In the genomic region with DNA sequence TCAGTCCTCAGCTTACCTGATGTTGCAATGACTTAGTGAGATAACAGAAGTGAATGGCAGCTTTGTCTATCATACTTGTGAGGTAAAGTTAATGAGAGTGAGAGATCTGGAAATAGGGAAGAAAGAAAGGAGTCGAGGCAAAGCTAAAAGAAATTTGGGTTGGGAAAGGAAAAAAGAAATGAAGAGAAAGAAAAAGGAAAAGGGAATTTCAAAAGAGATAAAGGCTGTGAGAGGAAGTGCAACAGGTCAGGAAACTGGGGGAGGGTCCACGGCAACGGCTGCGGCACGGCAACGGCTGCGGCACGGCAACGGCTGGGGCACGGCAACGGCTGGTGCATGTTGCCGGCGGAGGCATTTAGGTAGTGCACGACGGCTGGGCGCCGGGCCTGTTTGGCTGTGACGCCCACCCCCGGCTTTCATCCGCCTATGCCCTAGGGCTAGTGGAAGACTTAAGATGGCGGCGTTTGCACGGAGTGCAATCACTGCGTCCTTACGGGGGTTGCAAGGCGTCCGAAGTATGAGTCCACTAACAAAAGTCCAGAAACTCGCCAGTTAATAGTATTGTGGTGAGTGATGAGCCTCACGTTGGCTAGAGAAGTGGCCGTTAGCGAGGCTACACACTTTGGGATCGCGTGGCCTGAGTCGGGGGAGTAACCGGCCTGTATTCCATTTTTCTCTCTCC, we compare ENCODE assay signal across 1 cellular context.
TF ChIP-seq lines count a peak whose summit lies in the region.

No MANE protein-coding gene starts in this region.

TF ChIP-seq in H1, 55 proteins besides CTCF, POLR2A, EP300 and RAD21 (continued from another document):
- TF ChIP-seq EGR1 (IDR thresholded peaks at IDR 0.05; ENCODE audit: borderline replicate concordance, low read depth, low read length) (peak; percentile 84; the same call in 1 of the 2 replicates), HDAC2 (IDR thresholded peaks at IDR 0.05; ENCODE audit: borderline replicate concordance in 1 of 2, low read depth in 2 of 2, low read length in 2 of 2) (no peak), NRF1 (IDR thresholded peaks at IDR 0.05; ENCODE audit: low read depth, low read length) (no peak), GTF2F1 (IDR thresholded peaks at IDR 0.05; ENCODE audit: borderline replicate concordance, low read depth, low read length) (no peak), TAF1 (IDR thresholded peaks at IDR 0.05; ENCODE audit: low read depth, low read length) (peak; percentile 95), POU5F1 (IDR thresholded peaks at IDR 0.05; ENCODE audit: low read depth, low read length) (no peak), SUZ12 (IDR thresholded peaks at IDR 0.05; ENCODE audit: low read length) (no peak), JUN (IDR thresholded peaks at IDR 0.05; ENCODE audit: low read depth, low read length) (no peak), TCF12 (IDR thresholded peaks at IDR 0.05; ENCODE audit: low read depth, low read length) (0 out of 2 replicates have a peak, but pooled peaks have one; percentile 30), SIRT6 (IDR thresholded peaks at IDR 0.05; ENCODE audit: low read length) (no peak), CBX8 (IDR thresholded peaks at IDR 0.05; ENCODE audit: borderline replicate concordance, low read depth, low read length) (no peak), RNF2 (IDR thresholded peaks at IDR 0.05; ENCODE audit: borderline replicate concordance, low read depth, low read length, missing control alignments, poor library complexity, severe bottlenecking) (no peak), ATF2 (IDR thresholded peaks at IDR 0.05; ENCODE audit: low read length) (no peak), SRF (IDR thresholded peaks at IDR 0.05; ENCODE audit: low read depth, low read length) (no peak), E2F6 (IDR thresholded peaks at IDR 0.05) (peak; percentile 31; the same call in 1 of the 2 replicates), KDM4A (IDR thresholded peaks at IDR 0.05; ENCODE audit: low read depth, low read length, severe bottlenecking) (no peak), TBP (IDR thresholded peaks at IDR 0.05; ENCODE audit: low read depth, low read length) (peak; percentile 92), SP4 (IDR thresholded peaks at IDR 0.05; ENCODE audit: low read length) (peak; percentile 64; the same call in 1 of the 2 replicates), CEBPB (IDR thresholded peaks at IDR 0.05; ENCODE audit: low read depth, low read length) (no peak; the same call in 1 of the 2 replicates), BACH1 (IDR thresholded peaks at IDR 0.05; ENCODE audit: low read length) (no peak), SAP30 (IDR thresholded peaks at IDR 0.05; ENCODE audit: insufficient read depth, insufficient replicate concordance, low read length) (no peak), SP1 (IDR thresholded peaks at IDR 0.05; ENCODE audit: low read depth, low read length) (peak; percentile 47; the same call in 1 of the 2 replicates), MAFK (IDR thresholded peaks at IDR 0.05; ENCODE audit: low read depth, low read length) (no peak), PHF8 (conservative IDR thresholded peaks at IDR 0.05; ENCODE audit: low read depth, low read length) (peak; percentile 68), CBX5 (IDR thresholded peaks at IDR 0.05; ENCODE audit: low read depth, low read length) (no peak), MAX (IDR thresholded peaks at IDR 0.05) (peak; percentile 82), POLR2AphosphoS5 (IDR thresholded peaks at IDR 0.05; ENCODE audit: low read depth, low read length) (peak; percentile 92), ASH2L (IDR thresholded peaks at IDR 0.05; ENCODE audit: low read length) (peak; percentile 92), KDM5A (IDR thresholded peaks at IDR 0.05; ENCODE audit: low read length) (peak; percentile 75; the same call in 1 of the 2 replicates), CREB1 (IDR thresholded peaks at IDR 0.05) (peak; percentile 65; the same call in 1 of the 2 replicates), SIX5 (IDR thresholded peaks at IDR 0.05; ENCODE audit: low read depth, low read length) (peak; percentile 14; the same call in 1 of the 2 replicates), TEAD4 (IDR thresholded peaks at IDR 0.05; ENCODE audit: low read depth, low read length) (peak; percentile 46; the same call in 1 of the 2 replicates), RBBP5 (IDR thresholded peaks at IDR 0.05; ENCODE audit: borderline replicate concordance, low read depth, low read length) (peak; percentile 77), CHD2 (IDR thresholded peaks at IDR 0.05; ENCODE audit: low read length) (no peak), RFX5 (IDR thresholded peaks at IDR 0.05; ENCODE audit: borderline replicate concordance, low read depth, low read length) (no peak), BRCA1 (IDR thresholded peaks at IDR 0.05; ENCODE audit: low read depth, low read length) (no peak), USF2 (IDR thresholded peaks at IDR 0.05; ENCODE audit: low read length) (no peak), TAF7 (optimal IDR thresholded peaks at IDR 0.05; ENCODE audit: borderline replicate concordance, low read depth, low read length) (peak; percentile 61), YY1 (IDR thresholded peaks at IDR 0.05; ENCODE audit: low read depth, low read length) (peak; percentile 95), HDAC6 (IDR thresholded peaks at IDR 0.05; ENCODE audit: low read depth, low read length) (no peak), EZH2 (IDR thresholded peaks at IDR 0.05; ENCODE audit: low read depth, low read length, severe bottlenecking) (no peak), SP2 (IDR thresholded peaks at IDR 0.05; ENCODE audit: low read length) (no peak), CHD1 (IDR thresholded peaks at IDR 0.05; ENCODE audit: low read depth, low read length) (no peak), ZNF274 (IDR thresholded peaks at IDR 0.05; ENCODE audit: borderline replicate concordance, extremely low read depth, low read length) (no peak), BCL11A (IDR thresholded peaks at IDR 0.05; ENCODE audit: low read depth in 2 of 2, low read length in 2 of 2) (no peak), RXRA (IDR thresholded peaks at IDR 0.05; ENCODE audit: insufficient read depth, low read depth, low read length) (no peak), CHD7 (IDR thresholded peaks at IDR 0.05; ENCODE audit: insufficient replicate concordance, low read length) (no peak), SIN3A (conservative IDR thresholded peaks at IDR 0.05 in 1 of 2, IDR thresholded peaks at IDR 0.05 in 1 of 2; ENCODE audit: low read depth in 1 of 2, low read length in 2 of 2) (peak; percentile 51 to 76; a peak in 2 of 4 replicates)
- TF ChIP-seq, protein P1, sequence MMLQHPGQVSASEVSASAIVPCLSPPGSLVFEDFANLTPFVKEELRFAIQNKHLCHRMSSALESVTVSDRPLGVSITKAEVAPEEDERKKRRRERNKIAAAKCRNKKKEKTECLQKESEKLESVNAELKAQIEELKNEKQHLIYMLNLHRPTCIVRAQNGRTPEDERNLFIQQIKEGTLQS (IDR thresholded peaks at IDR 0.05; ENCODE audit: insufficient read depth, low read depth, low read length) = no peak
